In genomic region chr19:14294974-14295373, GRCh38 we compare ENCODE assay signal across 8 cellular contexts.
A peak's percentile ranks its signal among the peaks of the same experiment; 100 is the strongest.
DNase-seq lines count a peak whose midpoint lies in the region; ATAC-seq, FAIRE-seq and TF ChIP-seq lines count a peak whose summit lies in the region.
"Not testable (repeated sequence)": the region's sequence is repeated elsewhere in the genome, so short reads cannot be mapped to it uniquely, and the experiment has no call there.

No MANE protein-coding gene starts in this region.

- H3K23me2 ChIP-seq in H1 (ENCODE audit: low read depth, low read length): not testable (repeated sequence)

- not testable (repeated sequence) for H4K91ac ChIP-seq in H1 (replicated peaks; ENCODE audit: insufficient read length, low read length)

- H2BK5ac ChIP-seq in H1 (ENCODE audit: low read depth, low read length): not testable (repeated sequence)

- not testable (repeated sequence) for ATAC-seq in CD4-positive, CD25-positive, alpha-beta regulatory T cell (ENCODE audit: low read depth in 2 of 2)
- peak; percentile 71 for ATAC-seq in memory B cell (ENCODE audit: low read depth)

- not testable (repeated sequence) for H3K4me3 ChIP-seq in CD4-positive, CD25-positive, alpha-beta regulatory T cell (ENCODE audit: low read depth, low read length); HEK293 (ENCODE audit: low read depth, low read length); NB4 (ENCODE audit: low read depth, low read length); H1 (ENCODE audit: extremely low read depth in 1 of 4, insufficient read depth in 2 of 4, low read depth in 3 of 4, low read length in 4 of 4)

- H3K4me3 Mint-ChIP-seq in CD4-positive, CD25-positive, alpha-beta regulatory T cell: peak overlapping the region in 1 of 4 donors; percentile 3
- H3K4me3 Mint-ChIP-seq in memory B cell: not testable (repeated sequence)

- not testable (repeated sequence) for H3K9me3 Mint-ChIP-seq in CD4-positive, CD25-positive, alpha-beta regulatory T cell; memory B cell

- H2BK15ac ChIP-seq in H1 (ENCODE audit: low read length): not testable (repeated sequence)

- CTCF ChIA-PET in HEK293 (lab: Yijun Ruan, JAX): not testable (repeated sequence)
- CTCF ChIA-PET in H1 (lab: Charles Lee; ENCODE audit: partially characterized antibody): interaction anchor here (0.7 to 1.9 kb wide), 7 partner anchors 14 to 186 kb away, joined by 3 to 6 read pairs (median 3); partner anchors contain the start of gene ADGRE5

- not testable (repeated sequence) for H3K4ac ChIP-seq in H1 (replicated peaks; ENCODE audit: insufficient read length, low read depth, low read length)

- H3K36me3 Mint-ChIP-seq in CD4-positive, CD25-positive, alpha-beta regulatory T cell; memory B cell: not testable (repeated sequence)

- not testable (repeated sequence) for TF ChIP-seq POLR2A in NB4 (IDR thresholded peaks at IDR 0.05; ENCODE audit: extremely low read depth, insufficient read length); H1 (IDR thresholded peaks at IDR 0.05; ENCODE audit: control extremely low read depth in 1 of 2, low read depth in 2 of 2, low read length in 2 of 2)

- POLR2A ChIA-PET in HEK293 (lab: Yijun Ruan, JAX): not testable (repeated sequence)
- POLR2A ChIA-PET in H1 (lab: Charles Lee; ENCODE audit: partially characterized antibody): interaction anchor here (0.7 to 2.0 kb wide), 2 partner anchors 10 to 47 kb away, joined by 3 to 5 read pairs; no protein-coding TSS in a partner anchor

- TF ChIP-seq EP300 in H1 (IDR thresholded peaks at IDR 0.05; ENCODE audit: borderline replicate concordance in 1 of 2, low read depth in 2 of 2, low read length in 2 of 2): not testable (repeated sequence)

- not testable (repeated sequence) for H3K4me1 ChIP-seq in CD4-positive, CD25-positive, alpha-beta regulatory T cell (ENCODE audit: control insufficient read depth, insufficient read depth, low read length, poor library complexity, severe bottlenecking); HEK293 (ENCODE audit: control insufficient read depth, insufficient read depth, low read length); H1 (replicated peaks in 1 of 4; ENCODE audit: control insufficient read depth in 3 of 4, insufficient read depth in 4 of 4, low read length in 3 of 4)

- not testable (repeated sequence) for H3K27me3 ChIP-seq in CD4-positive, CD25-positive, alpha-beta regulatory T cell (ENCODE audit: control insufficient read depth, insufficient read depth, low read length); H1 (replicated peaks in 1 of 4; ENCODE audit: control insufficient read depth in 3 of 4, extremely low read depth in 1 of 4, insufficient read depth in 3 of 4, low read length in 3 of 4)

- not testable (repeated sequence) for H3K9ac ChIP-seq in H1 (replicated peaks in 1 of 4; ENCODE audit: extremely low read depth in 1 of 4, low read depth in 3 of 4, low read length in 3 of 4)

- H3K36me3 ChIP-seq in CD4-positive, CD25-positive, alpha-beta regulatory T cell (ENCODE audit: control insufficient read depth, insufficient read depth, low read length); HEK293 (ENCODE audit: control insufficient read depth in 2 of 2, insufficient read depth in 1 of 2, low read length in 2 of 2); H1 (ENCODE audit: control insufficient read depth in 2 of 4, insufficient read depth in 4 of 4, low read length in 3 of 4): not testable (repeated sequence)

- H2AFZ ChIP-seq in H1 (ENCODE audit: low read length): not testable (repeated sequence)

- H3K56ac ChIP-seq in H1 (replicated peaks; ENCODE audit: insufficient read length, low read depth, low read length): not testable (repeated sequence)

- H3K79me2 ChIP-seq in H1 (ENCODE audit: control insufficient read depth in 1 of 2, insufficient read depth in 2 of 2, low read length in 2 of 2): not testable (repeated sequence)

- not testable (repeated sequence) for TF ChIP-seq CTCF in HEK293 (tag by site-specific recombination; IDR thresholded peaks at IDR 0.05); NB4 (IDR thresholded peaks at IDR 0.05; ENCODE audit: low read depth, low read length); H1 (IDR thresholded peaks at IDR 0.05; ENCODE audit: control extremely low read depth in 1 of 3, insufficient read depth in 1 of 3, low read depth in 1 of 3, low read length in 3 of 3)

- peak; percentile 55 for FAIRE-seq in H1 (lab: Jason Lieb, UNC)

- WGBS in H1 (ENCODE audit: extremely low coverage in 1 of 2, insufficient coverage in 1 of 2, insufficient read length in 1 of 2, insufficient replicate concordance in 2 of 2, low coverage in 1 of 2, low lambda C conversion rate in 2 of 2, missing lambda C conversion rate in 1 of 2), 2 experiments: 65% methylated on average over 5 of the region's 5 CpGs; no CpG with 5 or more reads in 1 of the 2 experiments

- not testable (repeated sequence) for H3K14ac ChIP-seq in H1 (ENCODE audit: insufficient read length)

- H3K4me1 Mint-ChIP-seq in CD4-positive, CD25-positive, alpha-beta regulatory T cell; memory B cell: not testable (repeated sequence)

- H3K27ac ChIP-seq in CD4-positive, CD25-positive, alpha-beta regulatory T cell (ENCODE audit: insufficient read depth, low read length, poor library complexity, severe bottlenecking); HEK293 (ENCODE audit: extremely low read depth, low read depth, low read length); H1 (ENCODE audit: low read depth, low read length): not testable (repeated sequence)

- not testable (repeated sequence) for TF ChIP-seq RAD21 in H1 (IDR thresholded peaks at IDR 0.05 in 1 of 2, conservative IDR thresholded peaks at IDR 0.05 in 1 of 2; ENCODE audit: low read depth in 2 of 2, low read length in 2 of 2)

- H2AK5ac ChIP-seq in H1 (ENCODE audit: low read depth, low read length): not testable (repeated sequence)

- not testable (repeated sequence) for H3K18ac ChIP-seq in H1 (ENCODE audit: extremely low read depth, low read length)

- H4K20me1 ChIP-seq in H1 (replicated peaks in 1 of 2; ENCODE audit: control insufficient read depth in 1 of 2, insufficient read depth in 2 of 2, low read length in 2 of 2): not testable (repeated sequence)

- peak in 2 of 3 donors; percentile 4 to 12 for DNase-seq in CD4-positive, CD25-positive, alpha-beta regulatory T cell
- DNase-seq in NB4 (ENCODE audit: low read depth) (peak; percentile 33), SKM-1 treated with dmso at 0.1 percent for 144 hours (lab: John Stamatoyannopoulos, UW; ENCODE audit: unreplicated experiment) (peak; percentile 20), H1 (ENCODE audit: low read depth in 1 of 2, low spot score in 2 of 2) (peak in 1 of 2 experiments; percentile 86)
- DNase-seq in activated T-cell treated with anti-CD3 and anti-CD28 coated beads, Interleukin-2, amount 50 U/mL, for 48 hours: peak; percentile 61 to 70
- DNase-seq in memory B cell (ENCODE audit: low spot score in 2 of 2): not testable (repeated sequence)
- DNase-seq in stimulated activated CD8-positive, alpha-beta memory T cell treated with anti-CD3 and anti-CD28 coated beads, Interleukin-7, amount 100 ng/mL, for 24 hours (ENCODE audit: low read depth): peak; percentile 6

- H2BK120ac ChIP-seq in H1 (replicated peaks; ENCODE audit: low read depth, low read length): not testable (repeated sequence)

- H4K8ac ChIP-seq in H1 (ENCODE audit: extremely low read depth, insufficient read depth, low read length): not testable (repeated sequence)

- peaks cover 31% of the 10 kb centered on the region for H3K27me3 Mint-ChIP-seq in CD4-positive, CD25-positive, alpha-beta regulatory T cell
- H3K27me3 Mint-ChIP-seq in memory B cell: peaks cover 11% of the 10 kb centered on the region

- H3K27ac Mint-ChIP-seq in CD4-positive, CD25-positive, alpha-beta regulatory T cell: peak overlapping the region in 1 of 3 donors; percentile 56
- not testable (repeated sequence) for H3K27ac Mint-ChIP-seq in memory B cell

- not testable (repeated sequence) for H3K23ac ChIP-seq in H1 (ENCODE audit: insufficient read length)

- not testable (repeated sequence) for H2BK12ac ChIP-seq in H1 (ENCODE audit: low read depth, low read length)

- not testable (repeated sequence) for H2BK20ac ChIP-seq in H1 (ENCODE audit: low read length)

- H3K9me3 ChIP-seq in CD4-positive, CD25-positive, alpha-beta regulatory T cell (ENCODE audit: control insufficient read depth in 2 of 2, low read length in 2 of 2); HEK293 (ENCODE audit: control insufficient read depth, insufficient read depth, low read depth, low read length); H1 (ENCODE audit: insufficient read depth in 2 of 2, low read depth in 1 of 2, low read length in 1 of 2): not testable (repeated sequence)

- H3K79me1 ChIP-seq in H1 (ENCODE audit: low read depth, low read length): not testable (repeated sequence)

- H3K4me2 ChIP-seq in H1 (ENCODE audit: insufficient read depth in 1 of 2, low read depth in 2 of 2, low read length in 2 of 2): peak overlapping the region in 1 of 2 experiments; percentile 47; a peak in 2 of 4 replicates

- H4K5ac ChIP-seq in H1 (ENCODE audit: insufficient read length, low read depth, low read length): not testable (repeated sequence)

TF ChIP-seq in HEK293, 187 proteins besides CTCF, POLR2A, EP300 and RAD21:
- TF ChIP-seq SP2 (tag by site-specific recombination; IDR thresholded peaks at IDR 0.05): 0 out of 2 replicates have a peak, but pooled peaks have one; percentile 24

TF ChIP-seq in H1, 55 proteins besides CTCF, POLR2A, EP300 and RAD21:
- TF ChIP-seq USF2 (IDR thresholded peaks at IDR 0.05; ENCODE audit: low read length): peak; percentile 70
- TF ChIP-seq SP1 (IDR thresholded peaks at IDR 0.05; ENCODE audit: low read depth, low read length): 0 out of 2 replicates have a peak, but pooled peaks have one; percentile 34
- peak; percentile 36 for TF ChIP-seq ASH2L (IDR thresholded peaks at IDR 0.05; ENCODE audit: low read length)
